14 cellular contexts compared by ENCODE assay signal in the genomic region with DNA sequence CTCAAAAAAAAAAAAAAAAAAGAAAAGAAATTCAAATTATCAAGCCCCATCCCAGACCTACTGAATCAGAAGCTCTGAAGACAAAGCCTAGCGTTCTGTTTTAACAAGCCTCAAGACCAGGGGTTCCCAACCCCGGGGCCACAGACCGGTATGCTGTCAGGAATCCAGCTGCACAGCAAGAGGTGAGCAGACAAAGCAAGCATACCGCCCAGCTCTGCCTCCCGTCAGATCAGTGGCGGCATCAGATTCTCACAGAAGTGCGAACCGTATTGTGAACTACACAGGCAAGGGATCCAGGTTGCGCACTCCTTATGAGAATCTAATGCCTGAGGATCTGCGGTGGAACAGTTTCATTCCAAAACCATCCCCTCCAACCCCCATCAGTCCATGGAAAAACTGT. TPM values are rescaled to one million over a fixed set of nuclear protein-coding genes. Genes with fewer than 3 reads are reported as not detected.
DNase-seq lines count a peak whose midpoint lies in the region; ATAC-seq, FAIRE-seq and TF ChIP-seq lines count a peak whose summit lies in the region.
"Had no signal": no experiment of that assay in that cellular context is flagged by ENCODE, and none has a peak within 500 bp of the region (broad histone marks: within the 10 kb centered on the region; RNA-seq: fewer than 3 reads in every experiment).

No MANE protein-coding gene starts in this region.

- H2BK120ac ChIP-seq in H1 (replicated peaks; ENCODE audit: low read depth, low read length) = no peak overlapping the region

- H3K4me3 ChIP-seq in H1 (ENCODE audit: extremely low read depth in 1 of 4, insufficient read depth in 2 of 4, low read depth in 3 of 4, low read length in 4 of 4) = no peak overlapping the region
- no peak overlapping the region for H3K4me3 ChIP-seq in psoas muscle
- H3K4me3 ChIP-seq: BLaER1 treated with 17β-estradiol and CSF1 and Interleukin-3, amounts not matched to agents 10 nM and 100 nM; GM12878 had no signal

- H3K4ac ChIP-seq in H1 (replicated peaks; ENCODE audit: insufficient read length, low read depth, low read length) = no peak overlapping the region

- no peak overlapping the region for H3K9ac ChIP-seq in H1 (replicated peaks in 1 of 4; ENCODE audit: extremely low read depth in 1 of 4, low read depth in 3 of 4, low read length in 3 of 4)
- H3K9ac ChIP-seq: BLaER1 treated with 17β-estradiol and CSF1 and Interleukin-3, amounts not matched to agents 10 nM and 100 nM had no signal

- H2BK20ac ChIP-seq in H1 (ENCODE audit: low read length) = no peak overlapping the region

- no peak for TF ChIP-seq POLR2A in H1 (IDR thresholded peaks at IDR 0.05; ENCODE audit: control extremely low read depth in 1 of 2, low read depth in 2 of 2, low read length in 2 of 2)

- no peaks in the 10 kb centered on the region for H3K79me2 ChIP-seq in H1 (ENCODE audit: control insufficient read depth in 1 of 2, insufficient read depth in 2 of 2, low read length in 2 of 2)

- H3K18ac ChIP-seq in H1 (ENCODE audit: extremely low read depth, low read length) = no peak overlapping the region

- H3K27ac ChIP-seq in H1 (ENCODE audit: low read depth, low read length) (no peak overlapping the region), psoas muscle (peak overlapping the region; percentile 90)
- H3K27ac ChIP-seq: BLaER1 treated with 17β-estradiol and CSF1 and Interleukin-3, amounts not matched to agents 10 nM and 100 nM had no signal

- no peak overlapping the region for H2AK5ac ChIP-seq in H1 (ENCODE audit: low read depth, low read length)

- H3K36me3 ChIP-seq in H1 (ENCODE audit: control insufficient read depth in 2 of 4, insufficient read depth in 4 of 4, low read length in 3 of 4) (no peaks in the 10 kb centered on the region), psoas muscle (ENCODE audit: insufficient read depth in 1 of 2, low read depth in 1 of 2) (peaks cover 0 to 6% of the 10 kb centered on the region in 2 donors)
- H3K36me3 ChIP-seq: BLaER1 treated with 17β-estradiol and CSF1 and Interleukin-3, amounts not matched to agents 10 nM and 100 nM had no signal

- no peak overlapping the region for H3K56ac ChIP-seq in H1 (replicated peaks; ENCODE audit: insufficient read length, low read depth, low read length)

- 84% methylated on average over 10 of the region's 10 CpGs; no CpG with 5 or more reads in 1 of the 2 experiments for WGBS in H1 (ENCODE audit: extremely low coverage in 1 of 2, insufficient coverage in 1 of 2, insufficient read length in 1 of 2, insufficient replicate concordance in 2 of 2, low coverage in 1 of 2, low lambda C conversion rate in 2 of 2, missing lambda C conversion rate in 1 of 2), 2 experiments
- 96 to 100% (median 99%) methylated on average over 10 of the region's 10 CpGs for WGBS in psoas muscle, 3 donors

- H4K91ac ChIP-seq in H1 (replicated peaks; ENCODE audit: insufficient read length, low read length) = no peak overlapping the region

- H3K4me1 ChIP-seq in H1 (replicated peaks in 1 of 4; ENCODE audit: control insufficient read depth in 3 of 4, insufficient read depth in 4 of 4, low read length in 3 of 4) = no peaks in the 10 kb centered on the region; a peak in 1 of 7 replicates
- peaks cover 13% of the 10 kb centered on the region for H3K4me1 ChIP-seq in psoas muscle
- H3K4me1 ChIP-seq: BLaER1 treated with 17β-estradiol and CSF1 and Interleukin-3, amounts not matched to agents 10 nM and 100 nM had no signal

- ATAC-seq in psoas muscle = no peak
- no peak for ATAC-seq in HG03520 (IDR thresholded peaks at IDR 0.05; ENCODE audit: unreplicated experiment)
- ATAC-seq: GM12878 had no signal

- H3K23me2 ChIP-seq in H1 (ENCODE audit: low read depth, low read length) = no peaks in the 10 kb centered on the region; the same call in 1 of the 2 replicates

- no peak overlapping the region for H4K8ac ChIP-seq in H1 (ENCODE audit: extremely low read depth, insufficient read depth, low read length)

- peak overlapping the region; percentile 18 for H3K4me3 Mint-ChIP-seq in mesothelial cell of epicardium

- TF ChIP-seq CTCF in H1 (IDR thresholded peaks at IDR 0.05; ENCODE audit: control extremely low read depth in 1 of 3, insufficient read depth in 1 of 3, low read depth in 1 of 3, low read length in 3 of 3) (no peak), mesothelial cell of epicardium (IDR thresholded peaks at IDR 0.05; ENCODE audit: unreplicated experiment) (no peak), psoas muscle (IDR thresholded peaks at IDR 0.05) (no peak)

- TF ChIP-seq EP300 in H1 (IDR thresholded peaks at IDR 0.05; ENCODE audit: borderline replicate concordance in 1 of 2, low read depth in 2 of 2, low read length in 2 of 2) = no peak

- H3K79me1 ChIP-seq in H1 (ENCODE audit: low read depth, low read length) = no peaks in the 10 kb centered on the region

- H3K36me3 Mint-ChIP-seq in mesothelial cell of epicardium = no peaks in the 10 kb centered on the region
- H3K36me3 Mint-ChIP-seq: CD4-positive, CD25-positive, alpha-beta regulatory T cell had no signal

- no peak overlapping the region for H3K27ac Mint-ChIP-seq in mesothelial cell of epicardium
- H3K27ac Mint-ChIP-seq: CD4-positive, CD25-positive, alpha-beta regulatory T cell had no signal

- no peaks in the 10 kb centered on the region for H4K20me1 ChIP-seq in H1 (replicated peaks in 1 of 2; ENCODE audit: control insufficient read depth in 1 of 2, insufficient read depth in 2 of 2, low read length in 2 of 2)
- H4K20me1 ChIP-seq: BLaER1 treated with 17β-estradiol and CSF1 and Interleukin-3, amounts not matched to agents 10 nM and 100 nM had no signal

- CTCF ChIA-PET in H1 (lab: Charles Lee; ENCODE audit: partially characterized antibody) = interaction anchor here (1.4 to 3.7 kb wide), 6 partner anchors 10 to 86 kb away, joined by 3 to 39 read pairs (median 5); no protein-coding TSS in a partner anchor

- H3K4me1 Mint-ChIP-seq in mesothelial cell of epicardium = peaks cover 13% of the 10 kb centered on the region
- H3K4me1 Mint-ChIP-seq: CD4-positive, CD25-positive, alpha-beta regulatory T cell had no signal

- no peak overlapping the region for H4K5ac ChIP-seq in H1 (ENCODE audit: insufficient read length, low read depth, low read length)

- intact Hi-C loops in psoas muscle (cut with DNase I) = loop anchor here (5.0 to 10.0 kb wide), 3 partner anchors 51 to 246 kb away; no protein-coding TSS in a partner anchor

- H3K9me3 ChIP-seq in H1 (ENCODE audit: insufficient read depth in 2 of 2, low read depth in 1 of 2, low read length in 1 of 2) (no peaks in the 10 kb centered on the region), psoas muscle (no peaks in the 10 kb centered on the region)

- no peak overlapping the region for H2BK12ac ChIP-seq in H1 (ENCODE audit: low read depth, low read length)

- H2BK5ac ChIP-seq in H1 (ENCODE audit: low read depth, low read length) = no peak overlapping the region

- H3K4me2 ChIP-seq in H1 (ENCODE audit: insufficient read depth in 1 of 2, low read depth in 2 of 2, low read length in 2 of 2) = no peak overlapping the region
- H3K4me2 ChIP-seq: BLaER1 treated with 17β-estradiol and CSF1 and Interleukin-3, amounts not matched to agents 10 nM and 100 nM had no signal

- H3K27me3 ChIP-seq in H1 (replicated peaks in 1 of 4; ENCODE audit: control insufficient read depth in 3 of 4, extremely low read depth in 1 of 4, insufficient read depth in 3 of 4, low read length in 3 of 4) (no peaks in the 10 kb centered on the region; a peak in 1 of 7 replicates), psoas muscle (ENCODE audit: insufficient read depth in 3 of 3, low read length in 2 of 3) (no peaks in the 10 kb centered on the region)
- H3K27me3 ChIP-seq: BLaER1 treated with 17β-estradiol and CSF1 and Interleukin-3, amounts not matched to agents 10 nM and 100 nM had no signal

- no peaks in the 10 kb centered on the region for H3K9me3 Mint-ChIP-seq in mesothelial cell of epicardium

- H3K27me3 Mint-ChIP-seq in mesothelial cell of epicardium (ENCODE audit: low read depth) = no peaks in the 10 kb centered on the region

- no peak overlapping the region for H2AFZ ChIP-seq in H1 (ENCODE audit: low read length)

- POLR2A ChIA-PET in H1 (lab: Charles Lee; ENCODE audit: partially characterized antibody) = interaction anchor here (2.6 kb wide), 1 partner anchor 58 kb away, joined by 14 read pairs; a partner anchor contains a TSS

- FAIRE-seq in H1 (lab: Jason Lieb, UNC) (no peak), HTR-8/SVneo (lab: Jason Lieb, UNC) (no peak)
- FAIRE-seq: GM12878, H54 had no signal

- TF ChIP-seq RAD21 in H1 (IDR thresholded peaks at IDR 0.05 in 1 of 2, conservative IDR thresholded peaks at IDR 0.05 in 1 of 2; ENCODE audit: low read depth in 2 of 2, low read length in 2 of 2) = no peak

- H2BK15ac ChIP-seq in H1 (ENCODE audit: low read length) = peak overlapping the region; percentile 65; the same call in 1 of the 2 replicates

- DNase-seq in ELF-1 (ENCODE audit: low read depth, low spot score) (peak; percentile 73), H1 (ENCODE audit: low read depth in 1 of 2, low spot score in 2 of 2) (peak in 1 of 2 experiments; percentile 41), mesothelial cell of epicardium (ENCODE audit: low spot score in 2 of 2, unreplicated experiment in 2 of 2) (no peak), psoas muscle (no peak), NCI-H69 (lab: John Stamatoyannopoulos, UW) (no peak), HTR-8/SVneo (ENCODE audit: insufficient read length, low spot score) (no peak)
- DNase-seq in activated CD4-positive, alpha-beta T cell treated with anti-CD3 and anti-CD28 coated beads for 4 hours = no peak
- DNase-seq: ACHN; CD4-positive, CD25-positive, alpha-beta regulatory T cell; DMS53 had no signal

- H3K23ac ChIP-seq in H1 (ENCODE audit: insufficient read length) = no peak overlapping the region

- no peak overlapping the region for H3K14ac ChIP-seq in H1 (ENCODE audit: insufficient read length)

TF ChIP-seq in H1, 55 proteins besides CTCF, POLR2A, EP300 and RAD21:
- TF ChIP-seq TEAD4 (IDR thresholded peaks at IDR 0.05; ENCODE audit: low read depth, low read length) (0 out of 2 replicates have a peak, but pooled peaks have one; percentile 19), KDM5A (IDR thresholded peaks at IDR 0.05; ENCODE audit: low read length) (no peak)

RNA-seq across cellular contexts. Expression of a gene that starts 57.8 kb away (rescaled TPM):
- 31.2 and 32.5 TPM in 2 replicates for total RNA-seq in H1 (2021; fragmentation: NEBNext Ultra II Directional; extraction: Animal tissue kit (Norgen Biotek cat#: 25700))
- polyA plus RNA-seq in H1 (2011; rRNA removed) = 15.9 and 18.3 TPM in 2 replicates
- 22.8 TPM for polyA plus RNA-seq in H1 (2011; cell fraction: cytosol; rRNA removed)
- polyA plus RNA-seq in H1 (2011; cell fraction: nucleus; rRNA removed) = 49.7 TPM
- polyA plus RNA-seq in H1 (2012, experiment 1 of 2) = 11.0 to 15.3 TPM (median 14.4 TPM) in 4 replicates
- polyA plus RNA-seq in H1 (2012, experiment 2 of 2) = 0.58 TPM
- 18.8 TPM for polyA plus RNA-seq in H1 (2013, experiment 1 of 2)
- polyA plus RNA-seq in H1 (2013, experiment 2 of 2) = 16.6 TPM
- 85.6 and 86.2 TPM in 2 replicates for polyA minus RNA-seq in H1 (2011; rRNA and poly(A)+ RNA removed)
- 36.5 TPM for polyA minus RNA-seq in H1 (2011; cell fraction: cytosol; rRNA and poly(A)+ RNA removed)
- polyA minus RNA-seq in H1 (2011; cell fraction: nucleus; rRNA and poly(A)+ RNA removed) = 128 TPM
- total RNA-seq in mesothelial cell of epicardium = 35.0 to 35.7 TPM (median 35.5 TPM) in 3 replicates
- 10 to 100 TPM in 3 of 4 donors, 1 to 10 TPM in 1; 5.5 to 42.1 (median 12.1) TPM for total RNA-seq in psoas muscle
- polyA plus RNA-seq in psoas muscle = 1 to 10 TPM; 1.9 to 4.6 (median 2.8) TPM
- total RNA-seq: CD4-positive, CD25-positive, alpha-beta regulatory T cell had no signal
- polyA plus RNA-seq: CD4-positive, CD25-positive, alpha-beta regulatory T cell had no signal
